2 cellular contexts compared by ENCODE assay signal in the genomic region with DNA sequence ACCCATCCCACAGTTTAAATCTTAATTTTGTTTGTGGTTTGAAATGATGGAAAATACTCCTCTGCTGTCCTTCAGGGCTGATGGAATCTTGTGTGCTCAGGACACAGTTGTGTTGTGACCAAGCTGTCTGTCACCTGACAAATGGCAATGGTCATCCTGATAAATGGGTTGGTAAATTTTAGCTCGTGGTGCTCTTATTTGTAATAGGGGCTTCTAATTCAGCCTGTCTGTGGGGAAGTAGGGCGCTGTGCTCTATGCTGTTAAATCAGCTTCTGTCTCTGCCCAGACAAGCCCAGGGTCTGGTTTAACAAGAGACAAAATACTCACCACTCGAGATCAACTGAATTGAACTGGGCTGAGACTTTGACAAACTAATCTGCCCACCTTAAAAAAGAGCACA.
TF ChIP-seq lines count a peak whose summit lies in the region.

No MANE protein-coding gene starts in this region.

TF ChIP-seq in H1, 55 proteins besides CTCF, POLR2A, EP300 and RAD21:
- TF ChIP-seq, protein P1, sequence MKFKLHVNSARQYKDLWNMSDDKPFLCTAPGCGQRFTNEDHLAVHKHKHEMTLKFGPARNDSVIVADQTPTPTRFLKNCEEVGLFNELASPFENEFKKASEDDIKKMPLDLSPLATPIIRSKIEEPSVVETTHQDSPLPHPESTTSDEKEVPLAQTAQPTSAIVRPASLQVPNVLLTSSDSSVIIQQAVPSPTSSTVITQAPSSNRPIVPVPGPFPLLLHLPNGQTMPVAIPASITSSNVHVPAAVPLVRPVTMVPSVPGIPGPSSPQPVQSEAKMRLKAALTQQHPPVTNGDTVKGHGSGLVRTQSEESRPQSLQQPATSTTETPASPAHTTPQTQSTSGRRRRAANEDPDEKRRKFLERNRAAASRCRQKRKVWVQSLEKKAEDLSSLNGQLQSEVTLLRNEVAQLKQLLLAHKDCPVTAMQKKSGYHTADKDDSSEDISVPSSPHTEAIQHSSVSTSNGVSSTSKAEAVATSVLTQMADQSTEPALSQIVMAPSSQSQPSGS (IDR thresholded peaks at IDR 0.05; ENCODE audit: low read length): no peak
- TF ChIP-seq SP1 (IDR thresholded peaks at IDR 0.05; ENCODE audit: low read depth, low read length): no peak
- no peak for TF ChIP-seq SP2 (IDR thresholded peaks at IDR 0.05; ENCODE audit: low read length)
- no peak for TF ChIP-seq TEAD4 (IDR thresholded peaks at IDR 0.05; ENCODE audit: low read depth, low read length)
- TF ChIP-seq NANOG (IDR thresholded peaks at IDR 0.05; ENCODE audit: insufficient read depth, low read depth, low read length, poor library complexity, severe bottlenecking): no peak
- no peak for TF ChIP-seq YY1 (IDR thresholded peaks at IDR 0.05; ENCODE audit: low read depth, low read length)
- no peak for TF ChIP-seq PHF8 (conservative IDR thresholded peaks at IDR 0.05; ENCODE audit: low read depth, low read length)
- TF ChIP-seq TBP (IDR thresholded peaks at IDR 0.05; ENCODE audit: low read depth, low read length): no peak
- no peak for TF ChIP-seq KDM1A (IDR thresholded peaks at IDR 0.05; ENCODE audit: borderline replicate concordance, low read length)

TF ChIP-seq in neural cell, 6 proteins besides CTCF, POLR2A, EP300 and RAD21:
- no peak for TF ChIP-seq TAF1 (IDR thresholded peaks at IDR 0.05; ENCODE audit: low read depth)
- TF ChIP-seq SMC3 (conservative IDR thresholded peaks at IDR 0.05; ENCODE audit: poor library complexity): no peak
- TF ChIP-seq POLR2AphosphoS5 (IDR thresholded peaks at IDR 0.05): no peak
- no peak for TF ChIP-seq EZH2 (IDR thresholded peaks at IDR 0.05; ENCODE audit: borderline replicate concordance, insufficient read depth, low read length, poor library complexity, severe bottlenecking)
- TF ChIP-seq, protein P2, sequence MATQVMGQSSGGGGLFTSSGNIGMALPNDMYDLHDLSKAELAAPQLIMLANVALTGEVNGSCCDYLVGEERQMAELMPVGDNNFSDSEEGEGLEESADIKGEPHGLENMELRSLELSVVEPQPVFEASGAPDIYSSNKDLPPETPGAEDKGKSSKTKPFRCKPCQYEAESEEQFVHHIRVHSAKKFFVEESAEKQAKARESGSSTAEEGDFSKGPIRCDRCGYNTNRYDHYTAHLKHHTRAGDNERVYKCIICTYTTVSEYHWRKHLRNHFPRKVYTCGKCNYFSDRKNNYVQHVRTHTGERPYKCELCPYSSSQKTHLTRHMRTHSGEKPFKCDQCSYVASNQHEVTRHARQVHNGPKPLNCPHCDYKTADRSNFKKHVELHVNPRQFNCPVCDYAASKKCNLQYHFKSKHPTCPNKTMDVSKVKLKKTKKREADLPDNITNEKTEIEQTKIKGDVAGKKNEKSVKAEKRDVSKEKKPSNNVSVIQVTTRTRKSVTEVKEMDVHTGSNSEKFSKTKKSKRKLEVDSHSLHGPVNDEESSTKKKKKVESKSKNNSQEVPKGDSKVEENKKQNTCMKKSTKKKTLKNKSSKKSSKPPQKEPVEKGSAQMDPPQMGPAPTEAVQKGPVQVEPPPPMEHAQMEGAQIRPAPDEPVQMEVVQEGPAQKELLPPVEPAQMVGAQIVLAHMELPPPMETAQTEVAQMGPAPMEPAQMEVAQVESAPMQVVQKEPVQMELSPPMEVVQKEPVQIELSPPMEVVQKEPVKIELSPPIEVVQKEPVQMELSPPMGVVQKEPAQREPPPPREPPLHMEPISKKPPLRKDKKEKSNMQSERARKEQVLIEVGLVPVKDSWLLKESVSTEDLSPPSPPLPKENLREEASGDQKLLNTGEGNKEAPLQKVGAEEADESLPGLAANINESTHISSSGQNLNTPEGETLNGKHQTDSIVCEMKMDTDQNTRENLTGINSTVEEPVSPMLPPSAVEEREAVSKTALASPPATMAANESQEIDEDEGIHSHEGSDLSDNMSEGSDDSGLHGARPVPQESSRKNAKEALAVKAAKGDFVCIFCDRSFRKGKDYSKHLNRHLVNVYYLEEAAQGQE (IDR thresholded peaks at IDR 0.05; ENCODE audit: borderline replicate concordance): no peak
- TF ChIP-seq MXI1 (conservative IDR thresholded peaks at IDR 0.05; ENCODE audit: poor library complexity, severe bottlenecking): no peak
